8 cellular contexts compared by ENCODE assay signal in genomic region chr5:98768160-98769005, GRCh38. TPM values are rescaled to one million over a fixed set of nuclear protein-coding genes. Genes with fewer than 3 reads are reported as not detected.
A peak's percentile ranks its signal among the peaks of the same experiment; 100 is the strongest.
DNase-seq lines count a peak whose midpoint lies in the region; TF ChIP-seq lines count a peak whose summit lies in the region.

No MANE protein-coding gene starts in this region.

- peak; percentile 13 to 57 for DNase-seq in NCI-H526 (lab: John Stamatoyannopoulos, UW)
- DNase-seq in NCI-H526 treated with DMSO at 0.1 percent for 48 hours (lab: John Stamatoyannopoulos, UW), result no peak
- peak; percentile 66 for DNase-seq in H4 (ENCODE audit: low spot score)
- DNase-seq in SKM-1 treated with dmso at 0.1 percent for 144 hours (lab: John Stamatoyannopoulos, UW; ENCODE audit: unreplicated experiment), result peak; percentile 62
- peak; percentile 62 for DNase-seq in kidney tubule cell (ENCODE audit: low spot score)
- peak; percentile 14 for DNase-seq in stimulated activated CD4-positive, alpha-beta T cell treated with anti-CD3 and anti-CD28 coated beads, Interleukin-12 subunit alpha, Interleukin-12 subunit beta, amount 100 ng/mL, for 4 hours

- peak; percentile 89 for TF ChIP-seq CTCF in LNCAP (IDR thresholded peaks at IDR 0.05)

- peak overlapping the region; percentile 65 for H3K27ac ChIP-seq in cingulate gyrus (ENCODE audit: low read depth, low read length)

RNA-seq across cellular contexts. Expression of gene RGMB, which starts 5.1 kb away (rescaled TPM):
- 9.2 and 14.3 TPM in 2 replicates for total RNA-seq in H4 (2014; rRNA removed; shearing (Covaris generic))
